Comparison of ENCODE assay signal across 1 cellular context in the genomic region with DNA sequence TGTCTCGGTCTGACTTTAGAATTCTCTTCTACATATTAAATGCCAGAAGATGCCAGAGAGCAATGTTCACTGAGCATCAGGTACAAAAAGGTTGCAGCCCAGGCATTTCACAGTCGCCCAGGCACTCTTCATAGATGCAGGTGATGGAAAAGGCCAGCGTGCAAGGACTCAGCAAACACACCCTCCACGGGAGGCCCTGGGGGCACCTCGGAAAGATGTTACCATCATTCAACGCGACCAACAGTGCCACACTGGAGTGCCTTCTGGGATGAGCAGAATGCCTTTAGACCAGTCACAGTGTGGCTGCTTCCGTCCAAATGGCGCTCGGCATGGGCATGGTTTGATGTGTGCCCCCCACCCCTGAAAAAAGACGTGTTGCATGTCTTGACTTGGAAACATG.
TF ChIP-seq lines count a peak whose summit lies in the region.

No MANE protein-coding gene starts in this region.

TF ChIP-seq in IMR-90, 13 proteins besides CTCF, POLR2A, EP300 and RAD21:
- TF ChIP-seq SMC3 (IDR thresholded peaks at IDR 0.05; ENCODE audit: low read depth, low read length) (no peak), RFX5 (IDR thresholded peaks at IDR 0.05; ENCODE audit: low read depth, low read length) (no peak), CEBPB (IDR thresholded peaks at IDR 0.05; ENCODE audit: low read depth, low read length) (no peak), MAFK (IDR thresholded peaks at IDR 0.05; ENCODE audit: low read depth, low read length) (no peak), MXI1 (IDR thresholded peaks at IDR 0.05; ENCODE audit: borderline replicate concordance, low read depth, low read length) (no peak), NFE2L2 (IDR thresholded peaks at IDR 0.05; ENCODE audit: low read depth, low read length) (no peak), CHD1 (IDR thresholded peaks at IDR 0.05; ENCODE audit: low read depth, low read length) (no peak), MAZ (IDR thresholded peaks at IDR 0.05; ENCODE audit: borderline replicate concordance, low read depth, low read length) (no peak), BHLHE40 (IDR thresholded peaks at IDR 0.05; ENCODE audit: low read depth, low read length) (no peak), RCOR1 (IDR thresholded peaks at IDR 0.05; ENCODE audit: insufficient replicate concordance, low read length) (no peak), FOS (IDR thresholded peaks at IDR 0.05; ENCODE audit: low read depth, low read length) (no peak)
- TF ChIP-seq, protein P1, sequence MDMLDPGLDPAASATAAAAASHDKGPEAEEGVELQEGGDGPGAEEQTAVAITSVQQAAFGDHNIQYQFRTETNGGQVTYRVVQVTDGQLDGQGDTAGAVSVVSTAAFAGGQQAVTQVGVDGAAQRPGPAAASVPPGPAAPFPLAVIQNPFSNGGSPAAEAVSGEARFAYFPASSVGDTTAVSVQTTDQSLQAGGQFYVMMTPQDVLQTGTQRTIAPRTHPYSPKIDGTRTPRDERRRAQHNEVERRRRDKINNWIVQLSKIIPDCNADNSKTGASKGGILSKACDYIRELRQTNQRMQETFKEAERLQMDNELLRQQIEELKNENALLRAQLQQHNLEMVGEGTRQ (IDR thresholded peaks at IDR 0.05; ENCODE audit: low read depth, low read length) = no peak
- TF ChIP-seq, protein P2, sequence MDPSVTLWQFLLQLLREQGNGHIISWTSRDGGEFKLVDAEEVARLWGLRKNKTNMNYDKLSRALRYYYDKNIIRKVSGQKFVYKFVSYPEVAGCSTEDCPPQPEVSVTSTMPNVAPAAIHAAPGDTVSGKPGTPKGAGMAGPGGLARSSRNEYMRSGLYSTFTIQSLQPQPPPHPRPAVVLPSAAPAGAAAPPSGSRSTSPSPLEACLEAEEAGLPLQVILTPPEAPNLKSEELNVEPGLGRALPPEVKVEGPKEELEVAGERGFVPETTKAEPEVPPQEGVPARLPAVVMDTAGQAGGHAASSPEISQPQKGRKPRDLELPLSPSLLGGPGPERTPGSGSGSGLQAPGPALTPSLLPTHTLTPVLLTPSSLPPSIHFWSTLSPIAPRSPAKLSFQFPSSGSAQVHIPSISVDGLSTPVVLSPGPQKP (IDR thresholded peaks at IDR 0.05; ENCODE audit: borderline replicate concordance, low read depth, low read length) = no peak
